In the genomic region with DNA sequence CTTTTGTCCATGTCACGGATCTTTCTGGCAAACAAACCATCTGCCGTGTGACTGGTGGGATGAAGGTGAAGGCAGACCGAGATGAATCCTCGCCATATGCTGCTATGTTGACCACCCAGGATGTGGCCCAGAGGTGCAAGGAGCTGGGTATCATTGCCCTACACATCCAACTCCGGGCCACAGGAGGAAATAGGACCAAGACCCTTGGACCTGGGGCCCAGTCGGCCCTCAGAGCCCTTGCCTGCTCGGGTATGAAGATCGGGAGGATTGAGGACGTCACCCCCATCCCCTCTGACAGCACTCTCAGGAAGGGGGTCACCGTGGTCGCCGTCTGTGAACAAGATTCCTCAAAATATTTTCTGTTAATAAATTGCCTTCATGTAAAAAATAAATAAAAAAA, we compare ENCODE assay signal across 19 cellular contexts. TPM values are rescaled to one million over a fixed set of nuclear protein-coding genes. Genes with fewer than 3 reads are reported as not detected.
"Had no signal": no experiment of that assay in that cellular context is flagged by ENCODE, and none has a peak within 500 bp of the region (broad histone marks: within the 10 kb centered on the region; RNA-seq: fewer than 3 reads in every experiment).

No MANE protein-coding gene starts in this region.

- H3K36me3 ChIP-seq: cardiac muscle cell, pancreas, thoracic aorta had no signal

- H3K9me3 ChIP-seq: pancreas, thoracic aorta had no signal

- H3K27me3 ChIP-seq: cardiac muscle cell, pancreas had no signal

- H3K4me3 ChIP-seq: cardiac muscle cell, pancreas had no signal

- H3K27ac Mint-ChIP-seq: activated naive CD8-positive, alpha-beta T cell treated with anti-CD3 and anti-CD28 coated beads, Interleukin-2, amount 10 ng/mL, durations not matched to agents 7 days and 5 days; stimulated activated effector memory CD8-positive, alpha-beta T cell treated with anti-CD3 and anti-CD28 coated beads, Interleukin-12 subunit alpha, Interleukin-12 subunit beta, amount 100 ng/mL, for 72 hours had no signal

- H3K27ac ChIP-seq: cardiac muscle cell, pancreas had no signal

- ATAC-seq: activated T-cell treated with anti-CD3 and anti-CD28 coated beads, Interleukin-2, amount 50 U/mL, for 4 hours; naive thymus-derived CD4-positive, alpha-beta T cell; pancreas; sciatic nerve; stimulated activated effector memory CD8-positive, alpha-beta T cell treated with anti-CD3 and anti-CD28 coated beads, Interleukin-12 subunit alpha, Interleukin-12 subunit beta, amount 100 ng/mL, for 72 hours had no signal

- H3K4me3 Mint-ChIP-seq: activated naive CD8-positive, alpha-beta T cell treated with anti-CD3 and anti-CD28 coated beads, Interleukin-2, amount 10 ng/mL, durations not matched to agents 7 days and 5 days; stimulated activated effector memory CD8-positive, alpha-beta T cell treated with anti-CD3 and anti-CD28 coated beads, Interleukin-12 subunit alpha, Interleukin-12 subunit beta, amount 100 ng/mL, for 72 hours had no signal

- H3K27me3 Mint-ChIP-seq: activated naive CD8-positive, alpha-beta T cell treated with anti-CD3 and anti-CD28 coated beads, Interleukin-2, amount 10 ng/mL, durations not matched to agents 7 days and 5 days; naive thymus-derived CD4-positive, alpha-beta T cell had no signal

- H3K9me3 Mint-ChIP-seq: activated naive CD8-positive, alpha-beta T cell treated with anti-CD3 and anti-CD28 coated beads, Interleukin-2, amount 10 ng/mL, durations not matched to agents 7 days and 5 days; activated T-cell treated with anti-CD3 and anti-CD28 coated beads, Interleukin-2, amount 50 U/mL, for 4 hours; stimulated activated effector memory CD8-positive, alpha-beta T cell treated with anti-CD3 and anti-CD28 coated beads, Interleukin-12 subunit alpha, Interleukin-12 subunit beta, amount 100 ng/mL, for 72 hours had no signal

- DNase-seq: activated CD4-positive, alpha-beta T cell treated with anti-CD3 and anti-CD28 coated beads, Interleukin-2, amount 50 U/mL, for 1 hour; activated CD8-positive, alpha-beta memory T cell treated with anti-CD3 and anti-CD28 coated beads, Interleukin-2, amount 50 U/mL, for 4 hours; activated naive CD8-positive, alpha-beta T cell treated with anti-CD3 and anti-CD28 coated beads, Interleukin-2, amount 10 ng/mL, durations not matched to agents 7 days and 5 days; activated T-cell treated with anti-CD3 and anti-CD28 coated beads, Interleukin-2, amount 50 U/mL, for 4 hours; amygdala; erythroblast; mesendoderm; naive thymus-derived CD4-positive, alpha-beta T cell; pancreas; stimulated activated CD4-positive, alpha-beta T cell treated with anti-CD3 and anti-CD28 coated beads, Interleukin-4, amount 100 ng/mL, for 24 hours; T-helper 1 cell; T1000 had no signal

RNA-seq across cellular contexts. Expression of gene HTR6, which starts 56.4 kb away (rescaled TPM):
- total RNA-seq: cardiac muscle cell, liver, mucosa of gallbladder, pancreas, sciatic nerve, urinary bladder had no signal
- polyA plus RNA-seq: cardiac muscle cell, liver, pancreas, urinary bladder had no signal
